8 cellular contexts compared by ENCODE assay signal in the genomic region with DNA sequence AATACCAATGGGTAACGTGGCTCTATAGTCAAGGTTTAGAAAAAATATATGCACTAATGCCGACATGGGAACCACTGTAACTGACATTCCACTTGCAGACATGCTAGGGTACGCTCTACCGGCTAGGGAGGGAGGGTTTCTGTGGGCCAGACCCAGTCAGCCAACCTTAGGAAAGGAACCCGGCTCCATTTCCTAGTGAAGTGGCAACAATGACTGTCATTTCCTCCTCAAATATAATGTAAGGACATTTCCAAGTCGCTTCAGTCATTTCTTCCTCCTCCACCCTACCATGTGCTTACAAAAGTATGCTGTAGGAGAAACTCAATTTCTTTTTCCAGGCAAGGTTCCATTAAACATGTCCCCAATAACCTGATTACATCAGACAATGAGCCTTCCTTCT.
A peak's percentile ranks its signal among the peaks of the same experiment; 100 is the strongest.
DNase-seq lines count a peak whose midpoint lies in the region; ATAC-seq and TF ChIP-seq lines count a peak whose summit lies in the region.

No MANE protein-coding gene starts in this region.

- H3K4me1 Mint-ChIP-seq in central memory CD8-positive, alpha-beta T cell: peaks cover 50% of the 10 kb centered on the region
- H3K4me1 Mint-ChIP-seq in nephron progenitor cell: peaks cover 54% of the 10 kb centered on the region

- DNase-seq in GM10266 (ENCODE audit: extremely low spot score) (peak; percentile 33), OCI-M1 (lab: John Stamatoyannopoulos, UW) (peak; percentile 45), nephron progenitor cell (no peak), NCI-H2171 (lab: John Stamatoyannopoulos, UW) (no peak), mucosa of gallbladder (ENCODE audit: low spot score) (no peak), NCI-H1105 (lab: John Stamatoyannopoulos, UW) (no peak)
- no peak for DNase-seq in central memory CD8-positive, alpha-beta T cell (ENCODE audit: low spot score in 2 of 2)

- peak overlapping the region; percentile 83 for H3K4me3 Mint-ChIP-seq in central memory CD8-positive, alpha-beta T cell
- H3K4me3 Mint-ChIP-seq in nephron progenitor cell: peak overlapping the region; percentile 82

- no peak for TF ChIP-seq CTCF in GM10266 (IDR thresholded peaks at IDR 0.05; ENCODE audit: control insufficient read depth, insufficient read depth, low read depth, missing control alignments)
- no peak for TF ChIP-seq CTCF in nephron progenitor cell (IDR thresholded peaks at IDR 0.05)

- no peaks in the 10 kb centered on the region for H3K27me3 Mint-ChIP-seq in central memory CD8-positive, alpha-beta T cell
- peaks cover 19% of the 10 kb centered on the region for H3K27me3 Mint-ChIP-seq in nephron progenitor cell (ENCODE audit: low read depth, poor library complexity)

- peak overlapping the region; percentile 95 for H3K27ac Mint-ChIP-seq in central memory CD8-positive, alpha-beta T cell (ENCODE audit: low read depth)
- H3K27ac Mint-ChIP-seq in nephron progenitor cell: no peak overlapping the region

- no peak for ATAC-seq in central memory CD8-positive, alpha-beta T cell (replicated peaks; ENCODE audit: extremely low read depth, poor library complexity, severe bottlenecking)
- ATAC-seq in HG02885 (IDR thresholded peaks at IDR 0.05; ENCODE audit: poor library complexity, unreplicated experiment): no peak

- H3K9me3 Mint-ChIP-seq in central memory CD8-positive, alpha-beta T cell: no peaks in the 10 kb centered on the region
- no peaks in the 10 kb centered on the region for H3K9me3 Mint-ChIP-seq in nephron progenitor cell

- peaks cover 7% of the 10 kb centered on the region for H3K36me3 Mint-ChIP-seq in central memory CD8-positive, alpha-beta T cell (ENCODE audit: insufficient read depth)
- no peaks in the 10 kb centered on the region for H3K36me3 Mint-ChIP-seq in nephron progenitor cell (ENCODE audit: low read depth)

Comparison
In these comparisons a context has a peak if more than half of its experiments do, and no peak if none do; other contexts are left out.
1. DNase-seq: peak in GM10266 (single experiment) and OCI-M1 (single experiment); none in central memory CD8-positive, alpha-beta T cell (0 of 2), nephron progenitor cell (single experiment), NCI-H2171 (single experiment), mucosa of gallbladder (single experiment) and NCI-H1105 (single experiment).